In the genomic region with DNA sequence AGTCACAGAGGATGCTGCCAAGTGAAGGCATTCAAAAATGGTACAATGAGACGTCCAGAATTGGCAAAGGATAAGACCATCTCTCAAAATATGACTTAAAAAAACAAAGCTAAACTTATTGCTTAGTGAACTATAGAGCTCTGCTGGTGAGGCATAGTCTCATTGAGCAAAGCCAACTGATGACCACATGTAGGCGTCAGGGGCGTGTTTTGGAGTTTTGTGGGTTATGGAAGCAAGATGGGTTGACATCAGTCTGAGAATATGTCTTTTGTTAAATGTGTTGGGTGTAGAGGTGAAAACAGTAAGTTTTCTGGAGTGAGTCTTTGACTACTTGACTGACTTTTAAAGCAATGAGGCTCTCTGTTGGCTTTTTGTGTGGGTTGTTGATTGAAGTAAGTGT, we compare ENCODE assay signal across 18 cellular contexts. TPM values are rescaled to one million over a fixed set of nuclear protein-coding genes. Genes with fewer than 3 reads are reported as not detected.
DNase-seq lines count a peak whose midpoint lies in the region; FAIRE-seq and TF ChIP-seq lines count a peak whose summit lies in the region.
"Had no signal": no experiment of that assay in that cellular context is flagged by ENCODE, and none has a peak within 500 bp of the region (broad histone marks: within the 10 kb centered on the region; RNA-seq: fewer than 3 reads in every experiment).

No MANE protein-coding gene starts in this region.

- H3K36me3 Mint-ChIP-seq in astrocyte (ENCODE audit: low read depth, unreplicated experiment), result peaks cover 7% of the 10 kb centered on the region
- H3K36me3 Mint-ChIP-seq: CD4-positive, alpha-beta memory T cell; immature natural killer cell; mesothelial cell of epicardium; WTC11 had no signal

- H3K9me3 ChIP-seq in astrocyte (ENCODE audit: insufficient read depth, low read depth, low read length), result no peaks in the 10 kb centered on the region
- H3K9me3 ChIP-seq: testis had no signal

- no peaks in the 10 kb centered on the region for H3K79me2 ChIP-seq in astrocyte (ENCODE audit: insufficient read depth, low read length)

- POLR2A ChIA-PET in RWPE1 (lab: Yijun Ruan, JAX; ENCODE audit: low non-redundant PET), result interaction anchor here (0.7 kb wide), 1 partner anchor 344 kb away, joined by 5 read pairs; no protein-coding TSS in a partner anchor

- no peaks in the 10 kb centered on the region for H3K4me1 ChIP-seq in astrocyte (ENCODE audit: insufficient read depth, low read length)
- H3K4me1 ChIP-seq: testis had no signal

- H3K27ac Mint-ChIP-seq in astrocyte (ENCODE audit: unreplicated experiment), result peak overlapping the region; percentile 63
- H3K27ac Mint-ChIP-seq: CD4-positive, alpha-beta memory T cell; dendritic cell treated with granulocyte-macrophage colony-stimulating factor and Interleukin-4, amounts not matched to agents 40 ng/mL and 50 ng/mL, for 4 days; immature natural killer cell; mesothelial cell of epicardium; WTC11 had no signal

- H3K4me3 Mint-ChIP-seq in astrocyte (ENCODE audit: unreplicated experiment), result no peak overlapping the region
- H3K4me3 Mint-ChIP-seq: CD4-positive, alpha-beta memory T cell; dendritic cell treated with granulocyte-macrophage colony-stimulating factor and Interleukin-4, amounts not matched to agents 40 ng/mL and 50 ng/mL, for 4 days; immature natural killer cell; mesothelial cell of epicardium; WTC11 had no signal

- H3K9ac ChIP-seq in astrocyte (ENCODE audit: low read length), result no peak overlapping the region

- H3K9me3 Mint-ChIP-seq in astrocyte (ENCODE audit: unreplicated experiment), result no peaks in the 10 kb centered on the region
- H3K9me3 Mint-ChIP-seq: CD4-positive, alpha-beta memory T cell; dendritic cell treated with granulocyte-macrophage colony-stimulating factor and Interleukin-4, amounts not matched to agents 40 ng/mL and 50 ng/mL, for 4 days; immature natural killer cell; mesothelial cell of epicardium; WTC11 had no signal

- H2AFZ ChIP-seq in astrocyte (ENCODE audit: low read depth, low read length), result no peak overlapping the region

- FAIRE-seq in astrocyte (lab: Jason Lieb, UNC) (no peak), frontal cortex (lab: Jason Lieb, UNC) (no peak)

- no peaks in the 10 kb centered on the region for H4K20me1 ChIP-seq in astrocyte (ENCODE audit: insufficient read depth, low read length)

- no peak for TF ChIP-seq CTCF in AG09309 (IDR thresholded peaks at IDR 0.05; ENCODE audit: control insufficient read depth, insufficient read depth, low read depth, low read length, missing control alignments)
- no peak for TF ChIP-seq CTCF in GM10266 (IDR thresholded peaks at IDR 0.05; ENCODE audit: control insufficient read depth, insufficient read depth, low read depth, missing control alignments)
- no peak for TF ChIP-seq CTCF in astrocyte (IDR thresholded peaks at IDR 0.05; ENCODE audit: insufficient read depth, low read depth, low read length)
- TF ChIP-seq CTCF in RWPE1 (conservative IDR thresholded peaks at IDR 0.05; ENCODE audit: low read depth), result no peak

- H3K27me3 ChIP-seq in astrocyte (ENCODE audit: insufficient read depth, low read length), result no peaks in the 10 kb centered on the region
- H3K27me3 ChIP-seq: testis had no signal

- H3K36me3 ChIP-seq in astrocyte (ENCODE audit: insufficient read depth, low read length), result no peaks in the 10 kb centered on the region

- DNase-seq in AG09309 (ENCODE audit: low read depth) (peak; percentile 73), GM10266 (ENCODE audit: extremely low spot score) (peak; percentile 6), astrocyte (ENCODE audit: low read depth) (peak; percentile 97), frontal cortex (ENCODE audit: low spot score in 2 of 2) (no peak), RWPE1 (ENCODE audit: low spot score) (no peak), NCI-H2171 (lab: John Stamatoyannopoulos, UW) (no peak), DMS53 (lab: John Stamatoyannopoulos, UW) (no peak)
- peak; percentile 29 to 42 (median 36) for DNase-seq in stimulated activated CD4-positive, alpha-beta T cell treated with anti-CD3 and anti-CD28 coated beads, Interleukin-12 subunit alpha, Interleukin-12 subunit beta, amount 100 ng/mL, for 48 hours (ENCODE audit: low read depth in 2 of 3, low spot score in 1 of 3)
- DNase-seq: amniotic stem cell; CD4-positive, alpha-beta memory T cell; foreskin melanocyte; immature natural killer cell; NCI-H2107; testis had no signal

- H3K4me3 ChIP-seq in AG09309 (ENCODE audit: control insufficient read depth, low read depth, low read length) (no peak overlapping the region), astrocyte (ENCODE audit: insufficient read depth, low read depth, low read length) (no peak overlapping the region)
- H3K4me3 ChIP-seq: SK-N-MC, testis had no signal

- H3K4me2 ChIP-seq in astrocyte (ENCODE audit: low read length), result peak overlapping the region; percentile 35

- CTCF ChIA-PET in RWPE1 (lab: Yijun Ruan, JAX), result interaction anchor here (0.7 kb wide), 1 partner anchor 150 kb away, joined by 5 read pairs; no protein-coding TSS in a partner anchor

- no peaks in the 10 kb centered on the region for H3K27me3 Mint-ChIP-seq in astrocyte (ENCODE audit: low read depth, unreplicated experiment)
- H3K27me3 Mint-ChIP-seq: dendritic cell treated with granulocyte-macrophage colony-stimulating factor and Interleukin-4, amounts not matched to agents 40 ng/mL and 50 ng/mL, for 4 days had no signal

- H3K27ac ChIP-seq in astrocyte (ENCODE audit: low read depth, low read length), result peak overlapping the region; percentile 73
- H3K27ac ChIP-seq in RWPE1, result no peak overlapping the region
- H3K27ac ChIP-seq: SK-N-MC, testis had no signal

- peaks cover 20% of the 10 kb centered on the region for H3K4me1 Mint-ChIP-seq in astrocyte (ENCODE audit: low read depth, unreplicated experiment)
- H3K4me1 Mint-ChIP-seq: CD4-positive, alpha-beta memory T cell; immature natural killer cell; WTC11 had no signal

RNA-seq across cellular contexts. Expression of a gene that starts 47.2 kb away (rescaled TPM):
- total RNA-seq in astrocyte (15.8 and 17.9 TPM in 2 replicates), frontal cortex (95.8 TPM)

Comparison
In these comparisons a context has a peak if more than half of its experiments do, and no peak if none do; other contexts are left out.
1. DNase-seq: peak in AG09309 (single experiment), GM10266 (single experiment), astrocyte (single experiment) and stimulated activated CD4-positive, alpha-beta T cell treated with anti-CD3 and anti-CD28 coated beads, Interleukin-12 subunit alpha, Interleukin-12 subunit beta, amount 100 ng/mL, for 48 hours (3 of 3); none in frontal cortex (0 of 2), RWPE1 (single experiment), NCI-H2171 (single experiment) and DMS53 (single experiment).